Comparison of ENCODE assay signal across 23 cellular contexts in genomic region chr13:42873081-42873480, GRCh38.
DNase-seq lines count a peak whose midpoint lies in the region; ATAC-seq and TF ChIP-seq lines count a peak whose summit lies in the region.
"Had no signal": no experiment of that assay in that cellular context is flagged by ENCODE, and none has a peak within 500 bp of the region (broad histone marks: within the 10 kb centered on the region; RNA-seq: fewer than 3 reads in every experiment).

No MANE protein-coding gene starts in this region.

- CTCF ChIA-PET in WTC11 (lab: Charles Lee) = no interaction called here

- DNase-seq in AG08395 (ENCODE audit: low spot score) = peak; percentile 9
- DNase-seq in GM23338 (ENCODE audit: low spot score) = no peak
- DNase-seq in WTC11 (ENCODE audit: low spot score) = no peak
- DNase-seq in COR-L47 (lab: John Stamatoyannopoulos, UW) = no peak
- DNase-seq in H4 (ENCODE audit: low spot score) = no peak
- DNase-seq: 8988T, DMS53, EL, H7, HFFc6, Kasumi-1, NCI-H187, NCI-H446, NCI-H526, OCI-M1, SJCRH30, T-helper 1 cell had no signal

- H3K9me3 ChIP-seq in iPS-20b (ENCODE audit: insufficient read depth, low read depth, low read length) (no peaks in the 10 kb centered on the region), gastroesophageal sphincter (no peaks in the 10 kb centered on the region)
- H3K9me3 ChIP-seq: SJCRH30 had no signal

- H3K27me3 ChIP-seq in GM23338 (ENCODE audit: insufficient read depth) (no peaks in the 10 kb centered on the region), iPS-20b (ENCODE audit: insufficient read depth, low read length) (peaks cover 17% of the 10 kb centered on the region), gastroesophageal sphincter (no peaks in the 10 kb centered on the region)
- H3K27me3 ChIP-seq: SJCRH30 had no signal

- no peaks in the 10 kb centered on the region for H3F3A ChIP-seq in GM23338 (replicated peaks; ENCODE audit: low read depth)

- no peaks in the 10 kb centered on the region for H3K9me2 ChIP-seq in GM23338 (ENCODE audit: insufficient read depth)

- peak overlapping the region; percentile 34; the same call in 1 of the 2 replicates for H3K9ac ChIP-seq in iPS-20b (ENCODE audit: low read depth, low read length)

- peak overlapping the region; percentile 34 for H3K4me2 ChIP-seq in GM23338

- no peak overlapping the region for H2AFZ ChIP-seq in GM23338

- 80 to 86% methylated on average over 7 to 8 of the region's 8 CpGs for WGBS in gastroesophageal sphincter (ENCODE audit: low coverage in 1 of 2), 2 donors

- H3K79me2 ChIP-seq in GM23338 (replicated peaks; ENCODE audit: insufficient read depth) = peaks cover 35% of the 10 kb centered on the region

- TF ChIP-seq EP300 in gastroesophageal sphincter (IDR thresholded peaks at IDR 0.05) = no peak

- H3K4me3 Mint-ChIP-seq in GM23338 (peak overlapping the region; percentile 99), WTC11 (peak overlapping the region; percentile 96)
- H3K4me3 Mint-ChIP-seq: B cell, HFFc6 had no signal

- no peak for TF ChIP-seq CTCF in GM23338 (conservative IDR thresholded peaks at IDR 0.05; ENCODE audit: low read depth in 2 of 2)
- no peak for TF ChIP-seq CTCF in WTC11 (IDR thresholded peaks at IDR 0.05)
- TF ChIP-seq CTCF in gastroesophageal sphincter (IDR thresholded peaks at IDR 0.05) = no peak

- H3K4me3 ChIP-seq in GM23338 (peak overlapping the region; percentile 8; the same call in 1 of the 2 replicates), iPS-20b (ENCODE audit: low read length) (peak overlapping the region; percentile 40; the same call in 1 of the 2 replicates), gastroesophageal sphincter (no peak overlapping the region)
- H3K4me3 ChIP-seq: SJCRH30 had no signal

- POLR2A ChIA-PET in WTC11 (lab: Charles Lee) = no interaction called here

- H3K9me3 Mint-ChIP-seq in GM23338 (peaks cover 9% of the 10 kb centered on the region; the same call in 2 of the 3 replicates), WTC11 (no peaks in the 10 kb centered on the region)
- H3K9me3 Mint-ChIP-seq: HFFc6 had no signal

- H3K36me3 ChIP-seq in GM23338 (ENCODE audit: insufficient read depth) (no peaks in the 10 kb centered on the region), iPS-20b (ENCODE audit: insufficient read depth, low read depth, low read length) (peaks cover 9% of the 10 kb centered on the region), gastroesophageal sphincter (no peaks in the 10 kb centered on the region)
- H3K36me3 ChIP-seq: SJCRH30 had no signal

- H3K27ac ChIP-seq in GM23338 (ENCODE audit: low read depth) = peak overlapping the region; percentile 83
- H3K27ac ChIP-seq in iPS-20b (ENCODE audit: low read length) = peak overlapping the region; percentile 3
- no peak overlapping the region for H3K27ac ChIP-seq in gastroesophageal sphincter
- H3K27ac ChIP-seq: HL-60, SJCRH30 had no signal

- peaks cover 37% of the 10 kb centered on the region for H3K4me1 ChIP-seq in GM23338 (ENCODE audit: insufficient read depth)
- H3K4me1 ChIP-seq in iPS-20b (ENCODE audit: insufficient read depth, low read length) = peaks cover 45% of the 10 kb centered on the region
- H3K4me1 ChIP-seq in gastroesophageal sphincter = no peaks in the 10 kb centered on the region
- H3K4me1 ChIP-seq: SJCRH30 had no signal

- H3K27me3 Mint-ChIP-seq in GM23338 (ENCODE audit: insufficient read depth, low read depth, poor library complexity) = peaks cover 10% of the 10 kb centered on the region
- H3K27me3 Mint-ChIP-seq in WTC11 (ENCODE audit: low read depth) = peaks cover under 1% of the 10 kb centered on the region
- H3K27me3 Mint-ChIP-seq: B cell had no signal

- no peak for TF ChIP-seq POLR2A in gastroesophageal sphincter (IDR thresholded peaks at IDR 0.05)

- H3K36me3 Mint-ChIP-seq in GM23338 (ENCODE audit: low read depth) (peaks cover 43% of the 10 kb centered on the region), WTC11 (peaks cover 42% of the 10 kb centered on the region)
- H3K36me3 Mint-ChIP-seq: CD14-positive monocyte had no signal

- H4K20me1 ChIP-seq in GM23338 (replicated peaks; ENCODE audit: insufficient read depth) = no peaks in the 10 kb centered on the region

- H3K4me1 Mint-ChIP-seq in GM23338 (peaks cover 52% of the 10 kb centered on the region), WTC11 (peaks cover 59% of the 10 kb centered on the region)

- no peak for ATAC-seq in GM23338
- no peak for ATAC-seq in WTC11
- no peak for ATAC-seq in GM19452 (IDR thresholded peaks at IDR 0.05; ENCODE audit: unreplicated experiment)
- ATAC-seq in gastroesophageal sphincter = no peak

- H3K27ac Mint-ChIP-seq in GM23338 = peak overlapping the region; percentile 96
- H3K27ac Mint-ChIP-seq in WTC11 = peak overlapping the region; percentile 97
- H3K27ac Mint-ChIP-seq: B cell, CD14-positive monocyte, HFFc6 had no signal

TF ChIP-seq in GM23338, 12 proteins besides CTCF, POLR2A, EP300 and RAD21:
- TF ChIP-seq POLR2AphosphoS5 (IDR thresholded peaks at IDR 0.05; ENCODE audit: low read depth) = no peak
- TF ChIP-seq, protein P1, sequence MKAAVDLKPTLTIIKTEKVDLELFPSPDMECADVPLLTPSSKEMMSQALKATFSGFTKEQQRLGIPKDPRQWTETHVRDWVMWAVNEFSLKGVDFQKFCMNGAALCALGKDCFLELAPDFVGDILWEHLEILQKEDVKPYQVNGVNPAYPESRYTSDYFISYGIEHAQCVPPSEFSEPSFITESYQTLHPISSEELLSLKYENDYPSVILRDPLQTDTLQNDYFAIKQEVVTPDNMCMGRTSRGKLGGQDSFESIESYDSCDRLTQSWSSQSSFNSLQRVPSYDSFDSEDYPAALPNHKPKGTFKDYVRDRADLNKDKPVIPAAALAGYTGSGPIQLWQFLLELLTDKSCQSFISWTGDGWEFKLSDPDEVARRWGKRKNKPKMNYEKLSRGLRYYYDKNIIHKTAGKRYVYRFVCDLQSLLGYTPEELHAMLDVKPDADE (IDR thresholded peaks at IDR 0.05) = no peak
- TF ChIP-seq ZNF331 (CRISPR knock-in tag; IDR thresholded peaks at IDR 0.05; ENCODE audit: low read depth) = no peak
- TF ChIP-seq EZH2 (IDR thresholded peaks at IDR 0.05; ENCODE audit: low read depth, unreplicated experiment) = no peak
- no peak for TF ChIP-seq ZNF114 (CRISPR knock-in tag; IDR thresholded peaks at IDR 0.05)
- TF ChIP-seq STAT1 (IDR thresholded peaks at IDR 0.05; ENCODE audit: unreplicated experiment) = no peak
- no peak; the same call in 1 of the 2 replicates for TF ChIP-seq NANOG (IDR thresholded peaks at IDR 0.05; ENCODE audit: borderline replicate concordance)
- TF ChIP-seq EZH2phosphoT487 (IDR thresholded peaks at IDR 0.05; ENCODE audit: unreplicated experiment) = no peak
- no peak for TF ChIP-seq CREB1 (CRISPR knock-in tag; IDR thresholded peaks at IDR 0.05; ENCODE audit: low read depth)
- no peak for TF ChIP-seq JUNB (IDR thresholded peaks at IDR 0.05; ENCODE audit: unreplicated experiment)
TF ChIP-seq in GM23338: peak in this region for 0.

TF ChIP-seq in WTC11, 78 proteins besides CTCF, POLR2A, EP300 and RAD21:
- TF ChIP-seq, protein P2, sequence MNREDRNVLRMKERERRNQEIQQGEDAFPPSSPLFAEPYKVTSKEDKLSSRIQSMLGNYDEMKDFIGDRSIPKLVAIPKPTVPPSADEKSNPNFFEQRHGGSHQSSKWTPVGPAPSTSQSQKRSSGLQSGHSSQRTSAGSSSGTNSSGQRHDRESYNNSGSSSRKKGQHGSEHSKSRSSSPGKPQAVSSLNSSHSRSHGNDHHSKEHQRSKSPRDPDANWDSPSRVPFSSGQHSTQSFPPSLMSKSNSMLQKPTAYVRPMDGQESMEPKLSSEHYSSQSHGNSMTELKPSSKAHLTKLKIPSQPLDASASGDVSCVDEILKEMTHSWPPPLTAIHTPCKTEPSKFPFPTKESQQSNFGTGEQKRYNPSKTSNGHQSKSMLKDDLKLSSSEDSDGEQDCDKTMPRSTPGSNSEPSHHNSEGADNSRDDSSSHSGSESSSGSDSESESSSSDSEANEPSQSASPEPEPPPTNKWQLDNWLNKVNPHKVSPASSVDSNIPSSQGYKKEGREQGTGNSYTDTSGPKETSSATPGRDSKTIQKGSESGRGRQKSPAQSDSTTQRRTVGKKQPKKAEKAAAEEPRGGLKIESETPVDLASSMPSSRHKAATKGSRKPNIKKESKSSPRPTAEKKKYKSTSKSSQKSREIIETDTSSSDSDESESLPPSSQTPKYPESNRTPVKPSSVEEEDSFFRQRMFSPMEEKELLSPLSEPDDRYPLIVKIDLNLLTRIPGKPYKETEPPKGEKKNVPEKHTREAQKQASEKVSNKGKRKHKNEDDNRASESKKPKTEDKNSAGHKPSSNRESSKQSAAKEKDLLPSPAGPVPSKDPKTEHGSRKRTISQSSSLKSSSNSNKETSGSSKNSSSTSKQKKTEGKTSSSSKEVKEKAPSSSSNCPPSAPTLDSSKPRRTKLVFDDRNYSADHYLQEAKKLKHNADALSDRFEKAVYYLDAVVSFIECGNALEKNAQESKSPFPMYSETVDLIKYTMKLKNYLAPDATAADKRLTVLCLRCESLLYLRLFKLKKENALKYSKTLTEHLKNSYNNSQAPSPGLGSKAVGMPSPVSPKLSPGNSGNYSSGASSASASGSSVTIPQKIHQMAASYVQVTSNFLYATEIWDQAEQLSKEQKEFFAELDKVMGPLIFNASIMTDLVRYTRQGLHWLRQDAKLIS (CRISPR knock-in tag; IDR thresholded peaks at IDR 0.05; ENCODE audit: borderline replicate concordance) = no peak
- no peak for TF ChIP-seq ZSCAN18 (CRISPR knock-in tag; IDR thresholded peaks at IDR 0.05)
- no peak for TF ChIP-seq NR1H2 (CRISPR knock-in tag; IDR thresholded peaks at IDR 0.05)

Comparison
In these comparisons a context has a peak if more than half of its experiments do, and no peak if none do; other contexts are left out.
1. H3K27ac ChIP-seq: peak in GM23338 (single experiment) and iPS-20b (single experiment); none in gastroesophageal sphincter (0 of 4).
2. H3K4me3 ChIP-seq: peak in GM23338 (single experiment) and iPS-20b (single experiment); none in gastroesophageal sphincter (0 of 2).